Comparison of ENCODE assay signal across 8 cellular contexts in the genomic region with DNA sequence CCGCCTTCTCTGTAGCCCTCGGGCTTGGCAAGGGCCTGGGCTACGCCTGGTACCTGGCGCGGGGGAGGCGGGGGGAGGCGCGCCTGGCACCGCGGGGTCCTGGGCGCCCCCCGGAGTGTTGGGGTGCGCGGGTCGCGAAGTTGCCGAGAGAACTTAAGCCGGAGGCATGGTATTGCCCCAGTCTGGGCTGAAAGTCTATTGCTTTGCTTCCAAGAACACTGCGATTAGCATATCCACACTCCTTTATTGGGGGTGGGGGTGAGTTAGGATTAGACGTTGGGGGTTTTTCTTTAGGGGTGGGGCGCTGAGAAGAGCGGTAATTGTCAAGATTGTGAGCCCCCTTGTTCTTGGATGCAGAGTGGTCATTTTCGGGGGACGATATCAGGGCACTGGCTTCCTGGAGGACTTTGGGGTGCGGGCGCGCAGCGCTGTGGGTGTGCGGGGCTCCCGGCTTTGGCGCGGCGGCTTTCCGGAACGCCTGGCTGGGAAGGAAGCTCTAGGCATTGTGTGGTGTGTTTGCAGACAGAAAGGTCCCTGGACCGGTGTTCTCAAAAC. TPM values are rescaled to one million over a fixed set of nuclear protein-coding genes. Genes with fewer than 3 reads are reported as not detected.
DNase-seq lines count a peak whose midpoint lies in the region; ATAC-seq and TF ChIP-seq lines count a peak whose summit lies in the region.

No MANE protein-coding gene starts in this region.

- H3K27ac ChIP-seq in AG04450 (ENCODE audit: low read depth, low read length), result no peak overlapping the region

- intact Hi-C loops in activated CD8-positive, alpha-beta T cell treated with anti-CD3 and anti-CD28 coated beads for 36 hours (cut with micrococcal nuclease), result no loop called here
- intact Hi-C loops in left ventricle myocardium superior (cut with micrococcal nuclease), result loop anchor here (10.0 kb wide), 1 partner anchor 146 kb away; no protein-coding TSS in a partner anchor
- intact Hi-C loops in posterior vena cava (cut with DNase I), result loop anchor here (10.0 kb wide), 2 partner anchors 54 to 126 kb away; no protein-coding TSS in a partner anchor

- DNase-seq in AG04450 (ENCODE audit: low read depth, low spot score) (no peak), H7 (no peak), left ventricle myocardium superior (no peak), skeletal muscle cell (ENCODE audit: low read depth) (no peak), HEK293T (ENCODE audit: extremely low spot score) (no peak), NCI-H526 treated with DMSO at 0.1 percent for 48 hours (lab: John Stamatoyannopoulos, UW) (no peak), posterior vena cava (ENCODE audit: low spot score) (no peak)
- DNase-seq in activated CD8-positive, alpha-beta T cell treated with anti-CD3 and anti-CD28 coated beads for 36 hours, result no peak

- peak overlapping the region; percentile 75 for H3K4me3 Mint-ChIP-seq in activated CD8-positive, alpha-beta T cell treated with anti-CD3 and anti-CD28 coated beads for 36 hours

- no peak overlapping the region for H3K27ac Mint-ChIP-seq in activated CD8-positive, alpha-beta T cell treated with anti-CD3 and anti-CD28 coated beads for 36 hours

- H3K4me1 Mint-ChIP-seq in activated CD8-positive, alpha-beta T cell treated with anti-CD3 and anti-CD28 coated beads for 36 hours (ENCODE audit: low read depth), result peaks cover 16% of the 10 kb centered on the region

- no peaks in the 10 kb centered on the region for H3K36me3 ChIP-seq in H7 (replicated peaks; ENCODE audit: control insufficient read depth, insufficient read depth, low read length)

- H3K9me3 Mint-ChIP-seq in activated CD8-positive, alpha-beta T cell treated with anti-CD3 and anti-CD28 coated beads for 36 hours, result no peaks in the 10 kb centered on the region

- H3K27me3 ChIP-seq in AG04450 (ENCODE audit: control insufficient read depth, insufficient read depth, low read length) (no peaks in the 10 kb centered on the region), H7 (ENCODE audit: control insufficient read depth, insufficient read depth, low read length) (peaks cover 21% of the 10 kb centered on the region)

- ATAC-seq in activated CD8-positive, alpha-beta T cell treated with anti-CD3 and anti-CD28 coated beads for 36 hours, result peak; percentile 11
- peak; percentile 6 for ATAC-seq in left ventricle myocardium superior

- peaks cover 53% of the 10 kb centered on the region for H3K27me3 Mint-ChIP-seq in activated CD8-positive, alpha-beta T cell treated with anti-CD3 and anti-CD28 coated beads for 36 hours

- CTCF ChIA-PET in AG04450 (lab: Charles Lee), result interaction anchor here (0.6 to 2.0 kb wide), 3 partner anchors 20 to 150 kb away, joined by 3 to 7 read pairs (median 5); no protein-coding TSS in a partner anchor
- CTCF ChIA-PET in activated CD8-positive, alpha-beta T cell treated with anti-CD3 and anti-CD28 coated beads for 36 hours (lab: Charles Lee), result interaction anchor here (0.7 to 0.9 kb wide), 2 partner anchors 149 to 151 kb away, joined by 3 read pairs; no protein-coding TSS in a partner anchor
- CTCF ChIA-PET in HEK293T (lab: Yijun Ruan, JAX), result interaction anchor here (0.7 kb wide), 1 partner anchor 34 kb away, joined by 4 read pairs; no protein-coding TSS in a partner anchor

- no peaks in the 10 kb centered on the region; the same call in 1 of the 2 replicates for H3K9me3 ChIP-seq in AG04450 (ENCODE audit: control insufficient read depth, insufficient read depth, low read length)

- peak overlapping the region; percentile 83 for H3K4me3 ChIP-seq in AG04450 (ENCODE audit: low read depth, low read length)
- peak overlapping the region; percentile 81 for H3K4me3 ChIP-seq in H7 (ENCODE audit: insufficient read depth, low read depth, low read length)
- peak overlapping the region; percentile 91 for H3K4me3 ChIP-seq in skeletal muscle cell (ENCODE audit: low read depth, low read length)

- H3K36me3 Mint-ChIP-seq in activated CD8-positive, alpha-beta T cell treated with anti-CD3 and anti-CD28 coated beads for 36 hours (ENCODE audit: low read depth), result no peaks in the 10 kb centered on the region

- POLR2A ChIA-PET in AG04450 (lab: Yijun Ruan, JAX), result interaction anchor here (0.5 to 1.8 kb wide), 9 partner anchors 9 to 1059 kb away, joined by 3 to 11 read pairs (median 4); no protein-coding TSS in a partner anchor
- POLR2A ChIA-PET in activated CD8-positive, alpha-beta T cell treated with anti-CD3 and anti-CD28 coated beads for 36 hours (lab: Charles Lee), result interaction anchor here (1.1 kb wide), 1 partner anchor 318 kb away, joined by 3 read pairs; no protein-coding TSS in a partner anchor
- POLR2A ChIA-PET in HEK293T (lab: Yijun Ruan, JAX), result interaction anchor here (0.8 to 3.0 kb wide), 7 partner anchors 10 to 317 kb away, joined by 3 to 12 read pairs (median 4); a partner anchor contains a TSS

- TF ChIP-seq CTCF in AG04450 (IDR thresholded peaks at IDR 0.05; ENCODE audit: low read depth, low read length), result no peak
- no peak for TF ChIP-seq CTCF in activated CD8-positive, alpha-beta T cell treated with anti-CD3 and anti-CD28 coated beads for 36 hours (IDR thresholded peaks at IDR 0.05)

TF ChIP-seq in HEK293T, 16 proteins besides CTCF, POLR2A, EP300 and RAD21:
- TF ChIP-seq SUZ12 (IDR thresholded peaks at IDR 0.05) (no peak), LEF1 (IDR thresholded peaks at IDR 0.05; ENCODE audit: borderline replicate concordance) (no peak), BHLHE40 (IDR thresholded peaks at IDR 0.05; ENCODE audit: borderline replicate concordance) (no peak), TARDBP (IDR thresholded peaks at IDR 0.05) (no peak), NFRKB (IDR thresholded peaks at IDR 0.05) (no peak), FOXM1 (IDR thresholded peaks at IDR 0.05; ENCODE audit: borderline replicate concordance) (no peak), FOXK2 (IDR thresholded peaks at IDR 0.05) (no peak), L3MBTL2 (conservative IDR thresholded peaks at IDR 0.05) (no peak), CTBP1 (IDR thresholded peaks at IDR 0.05; ENCODE audit: borderline replicate concordance) (no peak), ARNT (IDR thresholded peaks at IDR 0.05) (no peak), HDGF (IDR thresholded peaks at IDR 0.05; ENCODE audit: borderline replicate concordance) (no peak), ZNF384 (IDR thresholded peaks at IDR 0.05) (no peak), FOXA1 (IDR thresholded peaks at IDR 0.05) (no peak), SP1 (IDR thresholded peaks at IDR 0.05) (no peak), ELF4 (IDR thresholded peaks at IDR 0.05) (no peak)
- TF ChIP-seq, protein P1, sequence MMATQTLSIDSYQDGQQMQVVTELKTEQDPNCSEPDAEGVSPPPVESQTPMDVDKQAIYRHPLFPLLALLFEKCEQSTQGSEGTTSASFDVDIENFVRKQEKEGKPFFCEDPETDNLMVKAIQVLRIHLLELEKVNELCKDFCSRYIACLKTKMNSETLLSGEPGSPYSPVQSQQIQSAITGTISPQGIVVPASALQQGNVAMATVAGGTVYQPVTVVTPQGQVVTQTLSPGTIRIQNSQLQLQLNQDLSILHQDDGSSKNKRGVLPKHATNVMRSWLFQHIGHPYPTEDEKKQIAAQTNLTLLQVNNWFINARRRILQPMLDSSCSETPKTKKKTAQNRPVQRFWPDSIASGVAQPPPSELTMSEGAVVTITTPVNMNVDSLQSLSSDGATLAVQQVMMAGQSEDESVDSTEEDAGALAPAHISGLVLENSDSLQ (IDR thresholded peaks at IDR 0.05), result no peak

RNA-seq across cellular contexts. Expression of a gene that starts 0.8 kb away (rescaled TPM):
- polyA plus RNA-seq in AG04450 (2011; rRNA removed), result 24.9 and 28.0 TPM in 2 replicates
- polyA minus RNA-seq in AG04450 (2011; rRNA and poly(A)+ RNA removed), result 65.8 and 70.7 TPM in 2 replicates
- 7.0 and 8.4 TPM in 2 replicates for total RNA-seq in H7 (2014; rRNA removed; shearing (Covaris generic))
- total RNA-seq in activated CD8-positive, alpha-beta T cell treated with anti-CD3 and anti-CD28 coated beads for 36 hours, result under 1 TPM; 0.70 to 0.92 TPM
- total RNA-seq in left ventricle myocardium superior (62.7 TPM), posterior vena cava (10 to 100 TPM; 35.1 to 44.5 TPM)
